In the genomic region with DNA sequence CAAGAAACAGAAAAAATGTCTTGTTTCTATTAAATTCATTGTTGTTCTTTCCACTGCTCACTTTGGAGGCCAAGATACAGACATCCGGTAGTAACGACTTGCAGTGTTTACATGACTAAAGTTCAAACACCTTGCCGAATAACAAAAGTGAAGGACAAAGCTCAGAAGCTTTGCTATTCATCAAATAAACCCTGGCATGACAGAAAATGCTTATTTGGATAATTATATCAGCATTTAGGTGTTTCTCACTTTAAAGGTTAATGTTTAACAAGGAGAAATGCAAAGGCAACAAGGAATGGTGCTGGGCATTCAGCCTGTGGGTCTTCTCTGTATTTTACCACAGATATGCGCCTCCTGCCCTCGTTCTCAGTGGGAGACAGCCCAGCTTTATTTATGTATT, we compare ENCODE assay signal across 1 cellular context.
TF ChIP-seq lines count a peak whose summit lies in the region.

No MANE protein-coding gene starts in this region.

TF ChIP-seq in HepG2, 621 proteins besides CTCF, POLR2A, EP300 and RAD21 (continued from another document and continues in another):
- peak; percentile 77 for TF ChIP-seq ZFP36L1 (CRISPR knock-in tag; IDR thresholded peaks at IDR 0.05)
- peak; percentile 86 for TF ChIP-seq BCL6 (CRISPR knock-in tag; IDR thresholded peaks at IDR 0.05)
- TF ChIP-seq, protein P1, sequence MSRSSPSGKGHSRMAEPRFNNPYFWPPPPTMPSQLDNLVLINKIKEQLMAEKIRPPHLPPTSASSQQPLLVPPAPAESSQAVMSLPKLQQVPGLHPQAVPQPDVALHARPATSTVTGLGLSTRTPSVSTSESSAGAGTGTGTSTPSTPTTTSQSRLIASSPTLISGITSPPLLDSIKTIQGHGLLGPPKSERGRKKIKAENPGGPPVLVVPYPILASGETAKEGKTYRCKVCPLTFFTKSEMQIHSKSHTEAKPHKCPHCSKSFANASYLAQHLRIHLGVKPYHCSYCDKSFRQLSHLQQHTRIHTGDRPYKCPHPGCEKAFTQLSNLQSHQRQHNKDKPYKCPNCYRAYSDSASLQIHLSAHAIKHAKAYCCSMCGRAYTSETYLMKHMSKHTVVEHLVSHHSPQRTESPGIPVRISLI (CRISPR knock-in tag; IDR thresholded peaks at IDR 0.05; ENCODE audit: borderline replicate concordance): peak; percentile 33; the same call in 1 of the 2 replicates
- peak; percentile 85 for TF ChIP-seq HNF4A (CRISPR knock-in tag; IDR thresholded peaks at IDR 0.05)
- no peak for TF ChIP-seq PHF5A (CRISPR knock-in tag; IDR thresholded peaks at IDR 0.05; ENCODE audit: low read depth, unreplicated experiment)
- TF ChIP-seq ASH2L (IDR thresholded peaks at IDR 0.05; ENCODE audit: insufficient read length, low read depth, low read length): peak; percentile 38
- peak; percentile 69 for TF ChIP-seq FOXA1 (IDR thresholded peaks at IDR 0.05)
- peak; percentile 87 for TF ChIP-seq FOXA1 (CRISPR knock-in tag; IDR thresholded peaks at IDR 0.05)
- 0 out of 2 replicates have a peak, but pooled peaks have one; percentile 46 for TF ChIP-seq TBX3 (IDR thresholded peaks at IDR 0.05; ENCODE audit: borderline replicate concordance)
- peak; percentile 73; the same call in 1 of the 2 replicates for TF ChIP-seq KDM6A (CRISPR knock-in tag; IDR thresholded peaks at IDR 0.05; ENCODE audit: low read depth)
- 0 out of 2 replicates have a peak, but pooled peaks have one; percentile 43 for TF ChIP-seq NR2F6 (IDR thresholded peaks at IDR 0.05)
- peak; percentile 27; the same call in 1 of the 2 replicates for TF ChIP-seq NR2F6 (CRISPR knock-in tag; IDR thresholded peaks at IDR 0.05)
- TF ChIP-seq PPARG (CRISPR knock-in tag; conservative IDR thresholded peaks at IDR 0.05): peak; percentile 69; the same call in 1 of the 2 replicates
- TF ChIP-seq, protein P2, sequence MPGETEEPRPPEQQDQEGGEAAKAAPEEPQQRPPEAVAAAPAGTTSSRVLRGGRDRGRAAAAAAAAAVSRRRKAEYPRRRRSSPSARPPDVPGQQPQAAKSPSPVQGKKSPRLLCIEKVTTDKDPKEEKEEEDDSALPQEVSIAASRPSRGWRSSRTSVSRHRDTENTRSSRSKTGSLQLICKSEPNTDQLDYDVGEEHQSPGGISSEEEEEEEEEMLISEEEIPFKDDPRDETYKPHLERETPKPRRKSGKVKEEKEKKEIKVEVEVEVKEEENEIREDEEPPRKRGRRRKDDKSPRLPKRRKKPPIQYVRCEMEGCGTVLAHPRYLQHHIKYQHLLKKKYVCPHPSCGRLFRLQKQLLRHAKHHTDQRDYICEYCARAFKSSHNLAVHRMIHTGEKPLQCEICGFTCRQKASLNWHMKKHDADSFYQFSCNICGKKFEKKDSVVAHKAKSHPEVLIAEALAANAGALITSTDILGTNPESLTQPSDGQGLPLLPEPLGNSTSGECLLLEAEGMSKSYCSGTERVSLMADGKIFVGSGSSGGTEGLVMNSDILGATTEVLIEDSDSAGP (CRISPR knock-in tag; IDR thresholded peaks at IDR 0.05; ENCODE audit: borderline replicate concordance): no peak
- TF ChIP-seq ZEB1 (IDR thresholded peaks at IDR 0.05; ENCODE audit: insufficient replicate concordance, low read depth): no peak
- peak in 1 of 2 experiments; percentile 36; a peak in 1 of 4 replicates for TF ChIP-seq KLF16 (CRISPR knock-in tag; IDR thresholded peaks at IDR 0.05)
- TF ChIP-seq MIER3 (CRISPR knock-in tag; IDR thresholded peaks at IDR 0.05; ENCODE audit: borderline replicate concordance): peak; percentile 77; the same call in 1 of the 2 replicates
- TF ChIP-seq, protein P3, sequence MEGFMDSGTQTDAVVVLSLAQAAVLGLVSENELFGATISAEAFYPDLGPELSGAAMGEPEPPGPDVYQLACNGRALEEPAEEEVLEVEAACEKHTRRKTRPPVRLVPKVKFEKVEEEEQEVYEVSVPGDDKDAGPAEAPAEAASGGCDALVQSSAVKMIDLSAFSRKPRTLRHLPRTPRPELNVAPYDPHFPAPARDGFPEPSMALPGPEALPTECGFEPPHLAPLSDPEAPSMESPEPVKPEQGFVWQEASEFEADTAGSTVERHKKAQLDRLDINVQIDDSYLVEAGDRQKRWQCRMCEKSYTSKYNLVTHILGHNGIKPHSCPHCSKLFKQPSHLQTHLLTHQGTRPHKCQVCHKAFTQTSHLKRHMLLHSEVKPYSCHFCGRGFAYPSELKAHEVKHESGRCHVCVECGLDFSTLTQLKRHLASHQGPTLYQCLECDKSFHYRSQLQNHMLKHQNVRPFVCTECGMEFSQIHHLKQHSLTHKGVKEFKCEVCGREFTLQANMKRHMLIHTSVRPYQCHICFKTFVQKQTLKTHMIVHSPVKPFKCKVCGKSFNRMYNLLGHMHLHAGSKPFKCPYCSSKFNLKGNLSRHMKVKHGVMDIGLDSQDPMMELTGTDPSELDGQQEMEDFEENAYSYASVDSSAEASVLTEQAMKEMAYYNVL (CRISPR knock-in tag; IDR thresholded peaks at IDR 0.05; ENCODE audit: borderline replicate concordance): 0 out of 2 replicates have a peak, but pooled peaks have one; percentile 75
- TF ChIP-seq TP53 (CRISPR knock-in tag; conservative IDR thresholded peaks at IDR 0.05): no peak
- no peak for TF ChIP-seq ZNF3 (CRISPR knock-in tag; IDR thresholded peaks at IDR 0.05)
- TF ChIP-seq FOXA3 (CRISPR knock-in tag; IDR thresholded peaks at IDR 0.05): peak; percentile 96
- TF ChIP-seq GATA4 (IDR thresholded peaks at IDR 0.05; ENCODE audit: borderline replicate concordance, low read depth): peak; percentile 80; the same call in 1 of the 2 replicates
- TF ChIP-seq, protein P4, sequence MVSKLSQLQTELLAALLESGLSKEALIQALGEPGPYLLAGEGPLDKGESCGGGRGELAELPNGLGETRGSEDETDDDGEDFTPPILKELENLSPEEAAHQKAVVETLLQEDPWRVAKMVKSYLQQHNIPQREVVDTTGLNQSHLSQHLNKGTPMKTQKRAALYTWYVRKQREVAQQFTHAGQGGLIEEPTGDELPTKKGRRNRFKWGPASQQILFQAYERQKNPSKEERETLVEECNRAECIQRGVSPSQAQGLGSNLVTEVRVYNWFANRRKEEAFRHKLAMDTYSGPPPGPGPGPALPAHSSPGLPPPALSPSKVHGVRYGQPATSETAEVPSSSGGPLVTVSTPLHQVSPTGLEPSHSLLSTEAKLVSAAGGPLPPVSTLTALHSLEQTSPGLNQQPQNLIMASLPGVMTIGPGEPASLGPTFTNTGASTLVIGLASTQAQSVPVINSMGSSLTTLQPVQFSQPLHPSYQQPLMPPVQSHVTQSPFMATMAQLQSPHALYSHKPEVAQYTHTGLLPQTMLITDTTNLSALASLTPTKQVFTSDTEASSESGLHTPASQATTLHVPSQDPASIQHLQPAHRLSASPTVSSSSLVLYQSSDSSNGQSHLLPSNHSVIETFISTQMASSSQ (IDR thresholded peaks at IDR 0.05; ENCODE audit: low read depth): peak; percentile 96
- TF ChIP-seq, protein P4 (CRISPR knock-in tag; IDR thresholded peaks at IDR 0.05; ENCODE audit: borderline replicate concordance): peak; percentile 92
- no peak for TF ChIP-seq TOPORS (CRISPR knock-in tag; IDR thresholded peaks at IDR 0.05)
- peak; percentile 97 for TF ChIP-seq ETV5 (CRISPR knock-in tag; IDR thresholded peaks at IDR 0.05; ENCODE audit: borderline replicate concordance)
- TF ChIP-seq, protein P5, sequence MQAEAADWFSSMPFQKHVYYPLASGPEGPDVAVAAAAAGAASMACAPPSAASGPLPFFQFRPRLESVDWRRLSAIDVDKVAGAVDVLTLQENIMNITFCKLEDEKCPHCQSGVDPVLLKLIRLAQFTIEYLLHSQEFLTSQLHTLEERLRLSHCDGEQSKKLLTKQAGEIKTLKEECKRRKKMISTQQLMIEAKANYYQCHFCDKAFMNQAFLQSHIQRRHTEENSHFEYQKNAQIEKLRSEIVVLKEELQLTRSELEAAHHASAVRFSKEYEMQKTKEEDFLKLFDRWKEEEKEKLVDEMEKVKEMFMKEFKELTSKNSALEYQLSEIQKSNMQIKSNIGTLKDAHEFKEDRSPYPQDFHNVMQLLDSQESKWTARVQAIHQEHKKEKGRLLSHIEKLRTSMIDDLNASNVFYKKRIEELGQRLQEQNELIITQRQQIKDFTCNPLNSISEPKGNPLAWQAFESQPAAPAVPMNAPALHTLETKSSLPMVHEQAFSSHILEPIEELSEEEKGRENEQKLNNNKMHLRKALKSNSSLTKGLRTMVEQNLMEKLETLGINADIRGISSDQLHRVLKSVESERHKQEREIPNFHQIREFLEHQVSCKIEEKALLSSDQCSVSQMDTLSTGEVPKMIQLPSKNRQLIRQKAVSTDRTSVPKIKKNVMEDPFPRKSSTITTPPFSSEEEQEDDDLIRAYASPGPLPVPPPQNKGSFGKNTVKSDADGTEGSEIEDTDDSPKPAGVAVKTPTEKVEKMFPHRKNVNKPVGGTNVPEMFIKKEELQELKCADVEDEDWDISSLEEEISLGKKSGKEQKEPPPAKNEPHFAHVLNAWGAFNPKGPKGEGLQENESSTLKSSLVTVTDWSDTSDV (CRISPR knock-in tag; IDR thresholded peaks at IDR 0.05): no peak
- peak; percentile 87; the same call in 1 of the 2 replicates for TF ChIP-seq FOXO1 (CRISPR knock-in tag; IDR thresholded peaks at IDR 0.05)
- peak; percentile 81 for TF ChIP-seq MIXL1 (CRISPR knock-in tag; IDR thresholded peaks at IDR 0.05)
- TF ChIP-seq TARDBP (CRISPR knock-in tag; IDR thresholded peaks at IDR 0.05): peak; percentile 65
- TF ChIP-seq SP1 (IDR thresholded peaks at IDR 0.05): no peak
- TF ChIP-seq SP1 (CRISPR knock-in tag; IDR thresholded peaks at IDR 0.05): peak; percentile 12; the same call in 1 of the 2 replicates
- peak; percentile 72 for TF ChIP-seq MAFF (IDR thresholded peaks at IDR 0.05; ENCODE audit: low read depth, low read length)
- TF ChIP-seq ZNF780A (CRISPR knock-in tag; IDR thresholded peaks at IDR 0.05): no peak
- no peak for TF ChIP-seq LCORL (IDR thresholded peaks at IDR 0.05)
- 0 out of 2 replicates have a peak, but pooled peaks have one; percentile 45 for TF ChIP-seq LCORL (CRISPR knock-in tag; IDR thresholded peaks at IDR 0.05)
- TF ChIP-seq, protein P6, sequence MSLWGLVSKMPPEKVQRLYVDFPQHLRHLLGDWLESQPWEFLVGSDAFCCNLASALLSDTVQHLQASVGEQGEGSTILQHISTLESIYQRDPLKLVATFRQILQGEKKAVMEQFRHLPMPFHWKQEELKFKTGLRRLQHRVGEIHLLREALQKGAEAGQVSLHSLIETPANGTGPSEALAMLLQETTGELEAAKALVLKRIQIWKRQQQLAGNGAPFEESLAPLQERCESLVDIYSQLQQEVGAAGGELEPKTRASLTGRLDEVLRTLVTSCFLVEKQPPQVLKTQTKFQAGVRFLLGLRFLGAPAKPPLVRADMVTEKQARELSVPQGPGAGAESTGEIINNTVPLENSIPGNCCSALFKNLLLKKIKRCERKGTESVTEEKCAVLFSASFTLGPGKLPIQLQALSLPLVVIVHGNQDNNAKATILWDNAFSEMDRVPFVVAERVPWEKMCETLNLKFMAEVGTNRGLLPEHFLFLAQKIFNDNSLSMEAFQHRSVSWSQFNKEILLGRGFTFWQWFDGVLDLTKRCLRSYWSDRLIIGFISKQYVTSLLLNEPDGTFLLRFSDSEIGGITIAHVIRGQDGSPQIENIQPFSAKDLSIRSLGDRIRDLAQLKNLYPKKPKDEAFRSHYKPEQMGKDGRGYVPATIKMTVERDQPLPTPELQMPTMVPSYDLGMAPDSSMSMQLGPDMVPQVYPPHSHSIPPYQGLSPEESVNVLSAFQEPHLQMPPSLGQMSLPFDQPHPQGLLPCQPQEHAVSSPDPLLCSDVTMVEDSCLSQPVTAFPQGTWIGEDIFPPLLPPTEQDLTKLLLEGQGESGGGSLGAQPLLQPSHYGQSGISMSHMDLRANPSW (CRISPR knock-in tag; IDR thresholded peaks at IDR 0.05; ENCODE audit: borderline replicate concordance): peak; percentile 59; the same call in 1 of the 2 replicates
- peak; percentile 50; the same call in 1 of the 2 replicates for TF ChIP-seq KAT8 (CRISPR knock-in tag; IDR thresholded peaks at IDR 0.05)
- TF ChIP-seq ZSCAN9 (CRISPR knock-in tag; IDR thresholded peaks at IDR 0.05; ENCODE audit: borderline replicate concordance): peak; percentile 78; the same call in 1 of the 2 replicates
- TF ChIP-seq HNRNPUL1 (IDR thresholded peaks at IDR 0.05; ENCODE audit: low read depth, low read length): peak; percentile 57; the same call in 1 of the 2 replicates
- TF ChIP-seq SRF (IDR thresholded peaks at IDR 0.05; ENCODE audit: low read depth, low read length): no peak
- no peak for TF ChIP-seq ZNF12 (CRISPR knock-in tag; IDR thresholded peaks at IDR 0.05)
- TF ChIP-seq ZNF614 (CRISPR knock-in tag; IDR thresholded peaks at IDR 0.05; ENCODE audit: borderline replicate concordance): peak; percentile 63
- peak; percentile 46; the same call in 1 of the 2 replicates for TF ChIP-seq FOXP1 (IDR thresholded peaks at IDR 0.05)
- peak; percentile 94 for TF ChIP-seq FOXP1 (CRISPR knock-in tag; IDR thresholded peaks at IDR 0.05)
- peak; percentile 46; the same call in 1 of the 2 replicates for TF ChIP-seq CEBPG (CRISPR knock-in tag; IDR thresholded peaks at IDR 0.05)
- TF ChIP-seq RNF2 (conservative IDR thresholded peaks at IDR 0.05; ENCODE audit: low read depth): no peak
- TF ChIP-seq ZNF747 (CRISPR knock-in tag; IDR thresholded peaks at IDR 0.05; ENCODE audit: borderline replicate concordance): no peak
- 0 out of 2 replicates have a peak, but pooled peaks have one; percentile 74 for TF ChIP-seq DPF2 (CRISPR knock-in tag; IDR thresholded peaks at IDR 0.05; ENCODE audit: borderline replicate concordance, low read depth)
- TF ChIP-seq, protein P7, sequence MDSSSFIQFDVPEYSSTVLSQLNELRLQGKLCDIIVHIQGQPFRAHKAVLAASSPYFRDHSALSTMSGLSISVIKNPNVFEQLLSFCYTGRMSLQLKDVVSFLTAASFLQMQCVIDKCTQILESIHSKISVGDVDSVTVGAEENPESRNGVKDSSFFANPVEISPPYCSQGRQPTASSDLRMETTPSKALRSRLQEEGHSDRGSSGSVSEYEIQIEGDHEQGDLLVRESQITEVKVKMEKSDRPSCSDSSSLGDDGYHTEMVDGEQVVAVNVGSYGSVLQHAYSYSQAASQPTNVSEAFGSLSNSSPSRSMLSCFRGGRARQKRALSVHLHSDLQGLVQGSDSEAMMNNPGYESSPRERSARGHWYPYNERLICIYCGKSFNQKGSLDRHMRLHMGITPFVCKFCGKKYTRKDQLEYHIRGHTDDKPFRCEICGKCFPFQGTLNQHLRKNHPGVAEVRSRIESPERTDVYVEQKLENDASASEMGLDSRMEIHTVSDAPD (CRISPR knock-in tag; IDR thresholded peaks at IDR 0.05): 0 out of 2 replicates have a peak, but pooled peaks have one; percentile 31
- 0 out of 2 replicates have a peak, but pooled peaks have one; percentile 41 for TF ChIP-seq ZNF816 (CRISPR knock-in tag; IDR thresholded peaks at IDR 0.05; ENCODE audit: borderline replicate concordance)
